Comparison of ENCODE assay signal across 27 cellular contexts in the genomic region with DNA sequence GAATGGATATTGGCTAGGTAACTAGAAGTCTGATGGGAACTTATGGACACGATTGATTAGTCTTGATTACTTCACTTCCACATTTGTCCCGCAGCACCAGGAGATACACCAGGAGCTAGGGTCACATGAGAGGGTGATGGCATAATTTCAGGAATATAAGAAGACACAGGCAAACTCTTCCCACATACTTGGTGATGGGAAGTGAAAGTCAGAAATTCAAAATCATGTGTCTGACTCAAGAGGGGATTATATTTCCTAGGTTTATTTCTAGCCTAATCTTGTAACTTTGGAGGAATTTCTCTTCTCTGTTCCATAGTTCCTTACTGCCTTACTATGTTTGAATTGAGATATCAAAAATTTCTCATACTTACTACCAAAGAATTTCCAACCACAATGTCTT.
"Had no signal": no experiment of that assay in that cellular context is flagged by ENCODE, and none has a peak within 500 bp of the region (broad histone marks: within the 10 kb centered on the region; RNA-seq: fewer than 3 reads in every experiment).

No MANE protein-coding gene starts in this region.

- H3K79me2 ChIP-seq: parathyroid adenoma had no signal

- H3K27ac Mint-ChIP-seq: effector memory CD8-positive, alpha-beta T cell; naive B cell; natural killer cell treated with Interleukin-12 subunit alpha and Interleukin-12 subunit beta and Interleukin-15 and Interleukin-18, amount 100 ng/mL, for 72 hours; progenitor cell of endocrine pancreas; stimulated activated naive B cell treated with anti-CD40 and anti-IgM and Interleukin-4, amounts not matched to agents 10 μg/mL and 1 μg/mL and 100 μg/mL, for 72 hours; stimulated activated naive CD8-positive, alpha-beta T cell treated with anti-CD3 and anti-CD28 coated beads, Interleukin-15, Interleukin-2, amounts not matched to agents 100 ng/mL and 50 ng/mL, for 24 hours had no signal

- H3K9me3 Mint-ChIP-seq: effector memory CD8-positive, alpha-beta T cell; natural killer cell treated with Interleukin-12 subunit alpha and Interleukin-12 subunit beta and Interleukin-15 and Interleukin-18, amount 100 ng/mL, for 72 hours; stimulated activated naive B cell treated with anti-CD40 and anti-IgM and Interleukin-4, amounts not matched to agents 10 μg/mL and 1 μg/mL and 100 μg/mL, for 72 hours; stimulated activated naive CD8-positive, alpha-beta T cell treated with anti-CD3 and anti-CD28 coated beads, Interleukin-15, Interleukin-2, amounts not matched to agents 100 ng/mL and 50 ng/mL, for 24 hours had no signal

- FAIRE-seq: endometrium, keratinocyte had no signal

- DNase-seq: cortex of kidney; effector memory CD8-positive, alpha-beta T cell; erythroblast; esophagus squamous epithelium; foreskin fibroblast; gastrocnemius medialis; head of caudate nucleus; left ventricle myocardium superior; lower lobe of right lung; naive B cell; stimulated activated CD4-positive, alpha-beta T cell treated with anti-CD3 and anti-CD28 coated beads, Interleukin-2, amount 100 ng/mL, for 24 hours; stimulated activated CD4-positive, alpha-beta T cell treated with anti-CD3 and anti-CD28 coated beads, Interleukin-4, amount 100 ng/mL, for 24 hours; stimulated activated naive B cell treated with anti-CD40 and anti-IgM and Interleukin-4, amounts not matched to agents 10 μg/mL and 1 μg/mL and 100 μg/mL, for 72 hours; transverse colon; upper lobe of right lung had no signal

- H3K36me3 ChIP-seq: esophagus squamous epithelium, gastrocnemius medialis, lower lobe of right lung, neutrophil, right atrium auricular region, thoracic aorta, transverse colon, upper lobe of right lung, vagina had no signal

- H3K9me3 ChIP-seq: esophagus squamous epithelium, gastrocnemius medialis, lower lobe of right lung, neutrophil, right atrium auricular region, thoracic aorta, transverse colon, upper lobe of right lung, vagina had no signal

- H3K4me3 Mint-ChIP-seq: effector memory CD8-positive, alpha-beta T cell; naive B cell; natural killer cell treated with Interleukin-12 subunit alpha and Interleukin-12 subunit beta and Interleukin-15 and Interleukin-18, amount 100 ng/mL, for 72 hours; neural crest cell; stimulated activated naive B cell treated with anti-CD40 and anti-IgM and Interleukin-4, amounts not matched to agents 10 μg/mL and 1 μg/mL and 100 μg/mL, for 72 hours; stimulated activated naive CD8-positive, alpha-beta T cell treated with anti-CD3 and anti-CD28 coated beads, Interleukin-15, Interleukin-2, amounts not matched to agents 100 ng/mL and 50 ng/mL, for 24 hours had no signal

- H3K4me3 ChIP-seq: esophagus squamous epithelium, gastrocnemius medialis, lower lobe of right lung, right atrium auricular region, thoracic aorta, transverse colon, upper lobe of right lung, vagina had no signal

- H3K27me3 ChIP-seq: esophagus squamous epithelium, gastrocnemius medialis, neutrophil, right atrium auricular region, transverse colon, upper lobe of right lung, vagina had no signal

- H3K4me1 Mint-ChIP-seq: naive B cell; stimulated activated naive B cell treated with anti-CD40 and anti-IgM and Interleukin-4, amounts not matched to agents 10 μg/mL and 1 μg/mL and 100 μg/mL, for 72 hours had no signal

- H3K27me3 Mint-ChIP-seq: effector memory CD8-positive, alpha-beta T cell; naive B cell; progenitor cell of endocrine pancreas; stimulated activated naive CD8-positive, alpha-beta T cell treated with anti-CD3 and anti-CD28 coated beads, Interleukin-15, Interleukin-2, amounts not matched to agents 100 ng/mL and 50 ng/mL, for 24 hours had no signal

- H3K27ac ChIP-seq: esophagus squamous epithelium, lower lobe of right lung, neutrophil, parathyroid adenoma, right atrium auricular region, thoracic aorta, transverse colon, upper lobe of right lung, vagina had no signal

- H3K9ac ChIP-seq: parathyroid adenoma had no signal

- H2AFZ ChIP-seq: parathyroid adenoma had no signal

- H3K36me3 Mint-ChIP-seq: naive B cell; natural killer cell treated with Interleukin-12 subunit alpha and Interleukin-12 subunit beta and Interleukin-15 and Interleukin-18, amount 100 ng/mL, for 72 hours; stimulated activated naive B cell treated with anti-CD40 and anti-IgM and Interleukin-4, amounts not matched to agents 10 μg/mL and 1 μg/mL and 100 μg/mL, for 72 hours had no signal

- ATAC-seq: effector memory CD8-positive, alpha-beta T cell; left ventricle myocardium superior; lower lobe of right lung; natural killer cell treated with Interleukin-12 subunit alpha and Interleukin-12 subunit beta and Interleukin-15 and Interleukin-18, amount 100 ng/mL, for 72 hours; sciatic nerve; stimulated activated naive B cell treated with anti-CD40 and anti-IgM and Interleukin-4, amounts not matched to agents 10 μg/mL and 1 μg/mL and 100 μg/mL, for 72 hours; upper lobe of right lung had no signal
